7 cellular contexts compared by ENCODE assay signal in the genomic region with DNA sequence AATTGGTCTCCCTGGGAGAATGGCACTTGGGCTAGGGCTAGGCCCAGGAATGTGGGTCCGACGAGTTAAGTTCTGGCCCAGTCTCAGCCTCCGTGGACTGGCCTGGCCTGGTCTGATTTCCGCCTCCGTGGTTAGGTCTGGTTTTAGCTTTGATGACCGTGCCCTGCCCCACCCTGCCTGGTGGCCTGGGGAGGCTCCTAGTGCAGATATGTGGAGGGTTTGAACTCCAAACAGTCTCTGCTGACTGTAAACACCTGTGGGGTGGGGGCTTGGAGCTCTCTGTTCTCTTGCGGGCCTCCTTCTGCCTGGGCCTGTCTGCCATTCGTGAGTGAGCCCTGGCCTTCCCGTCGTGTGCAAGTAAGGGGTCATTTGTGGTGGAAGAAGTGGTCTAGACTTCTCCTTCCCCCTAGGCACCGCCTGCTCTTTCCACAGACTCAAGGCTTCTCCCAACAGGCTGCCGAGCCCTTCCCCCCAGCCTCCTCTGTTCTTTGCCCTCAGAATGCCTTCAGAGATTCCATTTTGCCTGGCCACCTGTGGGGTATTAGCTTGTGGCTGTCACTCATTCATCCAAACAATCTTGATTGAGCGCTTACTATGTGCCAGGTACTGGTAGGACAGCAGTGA. TPM values are rescaled to one million over a fixed set of nuclear protein-coding genes. Genes with fewer than 3 reads are reported as not detected.
DNase-seq lines count a peak whose midpoint lies in the region; ATAC-seq and TF ChIP-seq lines count a peak whose summit lies in the region.
"Had no signal": no experiment of that assay in that cellular context is flagged by ENCODE, and none has a peak within 500 bp of the region (broad histone marks: within the 10 kb centered on the region; RNA-seq: fewer than 3 reads in every experiment).

No MANE protein-coding gene starts in this region.

- no peak overlapping the region for H2BK15ac ChIP-seq in mesenchymal stem cell (ENCODE audit: low read depth, poor library complexity, severe bottlenecking)

- H3K4me1 ChIP-seq in DND-41 (ENCODE audit: insufficient read depth, low read length), result peaks cover 63% of the 10 kb centered on the region
- H3K4me1 ChIP-seq in mesenchymal stem cell (ENCODE audit: control insufficient read depth, insufficient read depth, low read depth, low read length), result peaks cover 73% of the 10 kb centered on the region

- H3K18ac ChIP-seq in mesenchymal stem cell (ENCODE audit: low read depth in 1 of 2, low read length in 2 of 2), result no peak overlapping the region

- H3K4me1 Mint-ChIP-seq in activated T-helper 17 cell treated with anti-CD3 and anti-CD28 coated beads, Interleukin-2, amount 50 U/mL, for 72 hours, result peaks cover 31% of the 10 kb centered on the region

- ATAC-seq in DND-41 (ENCODE audit: insufficient read depth, low read depth), result no peak
- no peak for ATAC-seq in activated T-helper 17 cell treated with anti-CD3 and anti-CD28 coated beads, Interleukin-2, amount 50 U/mL, for 72 hours (replicated peaks)

- no peak overlapping the region for H4K91ac ChIP-seq in mesenchymal stem cell (ENCODE audit: low read length)

- H2BK5ac ChIP-seq in mesenchymal stem cell (ENCODE audit: low read depth, low read length, poor library complexity, severe bottlenecking), result no peak overlapping the region

- no peak overlapping the region for H2AK5ac ChIP-seq in mesenchymal stem cell (ENCODE audit: low read length, severe bottlenecking)

- peaks cover 60% of the 10 kb centered on the region for H3K79me2 ChIP-seq in DND-41 (ENCODE audit: insufficient read depth, low read length)

- H3K27ac ChIP-seq in DND-41 (ENCODE audit: low read length) (peak overlapping the region; percentile 89), mesenchymal stem cell (ENCODE audit: low read length, poor library complexity, severe bottlenecking) (peak overlapping the region; percentile 29)

- no peak overlapping the region for H3K14ac ChIP-seq in mesenchymal stem cell (ENCODE audit: low read length in 2 of 2)

- peak overlapping the region; percentile 92 for H3K27ac Mint-ChIP-seq in activated T-helper 17 cell treated with anti-CD3 and anti-CD28 coated beads, Interleukin-2, amount 50 U/mL, for 72 hours

- H3K4me2 ChIP-seq in DND-41 (ENCODE audit: insufficient read depth, low read length) (peak overlapping the region; percentile 80), mesenchymal stem cell (ENCODE audit: low read length, poor library complexity, severe bottlenecking) (peak overlapping the region; percentile 68)

- H2BK120ac ChIP-seq in mesenchymal stem cell (ENCODE audit: low read depth, low read length), result no peak overlapping the region

- H3K27me3 ChIP-seq in DND-41 (ENCODE audit: insufficient read depth, low read length, poor library complexity) (no peaks in the 10 kb centered on the region), mesenchymal stem cell (ENCODE audit: control insufficient read depth in 1 of 2, insufficient read depth in 1 of 2, low read length in 2 of 2) (no peaks in the 10 kb centered on the region)

- peak overlapping the region; percentile 82 for H3K4me3 Mint-ChIP-seq in activated T-helper 17 cell treated with anti-CD3 and anti-CD28 coated beads, Interleukin-2, amount 50 U/mL, for 72 hours

- H3K36me3 ChIP-seq in DND-41 (ENCODE audit: insufficient read depth, low read length) (peaks cover 24% of the 10 kb centered on the region), mesenchymal stem cell (ENCODE audit: control insufficient read depth in 1 of 2, insufficient read depth in 2 of 2, low read depth in 1 of 2, low read length in 2 of 2) (peaks cover 12 to 41% of the 10 kb centered on the region in 2 experiments)

- peaks cover 2% of the 10 kb centered on the region for H3K79me1 ChIP-seq in mesenchymal stem cell (replicated peaks; ENCODE audit: low read length, poor library complexity, severe bottlenecking)

- H4K20me1 ChIP-seq in DND-41 (ENCODE audit: insufficient read depth, low read length), result peaks cover 53% of the 10 kb centered on the region

- H4K8ac ChIP-seq in mesenchymal stem cell (ENCODE audit: low read length), result no peak overlapping the region

- H3K9ac ChIP-seq in DND-41 (ENCODE audit: low read depth, low read length) (peak overlapping the region; percentile 95), mesenchymal stem cell (ENCODE audit: low read length) (peak overlapping the region; percentile 96)

- no peak for DNase-seq in DND-41
- DNase-seq in mesenchymal stem cell, result peak; percentile 38
- no peak for DNase-seq in pons (ENCODE audit: low spot score)
- DNase-seq in G401 (ENCODE audit: low spot score), result no peak
- no peak for DNase-seq in NCI-H69 (lab: John Stamatoyannopoulos, UW)

- TF ChIP-seq CTCF in DND-41 (IDR thresholded peaks at IDR 0.05; ENCODE audit: borderline replicate concordance, extremely low read depth, low read length, poor library complexity, severe bottlenecking), result no peak

- no peak overlapping the region for H2BK12ac ChIP-seq in mesenchymal stem cell (ENCODE audit: low read length in 2 of 2)

- H3K4me3 ChIP-seq in DND-41 (ENCODE audit: low read depth in 1 of 2, low read length in 2 of 2), result peak overlapping the region; percentile 67 to 92; a peak in 3 of 4 replicates
- peak overlapping the region; percentile 95 to 96 for H3K4me3 ChIP-seq in mesenchymal stem cell (ENCODE audit: insufficient read depth in 1 of 2, low read depth in 1 of 2, low read length in 2 of 2)

- H3K23ac ChIP-seq in mesenchymal stem cell (ENCODE audit: low read length in 2 of 2), result no peak overlapping the region

- no peaks in the 10 kb centered on the region for H3K9me3 Mint-ChIP-seq in activated T-helper 17 cell treated with anti-CD3 and anti-CD28 coated beads, Interleukin-2, amount 50 U/mL, for 72 hours

- WGBS in mesenchymal stem cell, result 65% methylated on average over 11 of the region's 13 CpGs

- in situ Hi-C loops in G401 (cut with HindIII; ENCODE audit: low sequenced_read_pairs), result loop anchor here (25.0 kb wide), 1 partner anchor 353 kb away; a partner anchor contains a TSS

- H3K36me3 Mint-ChIP-seq in activated T-helper 17 cell treated with anti-CD3 and anti-CD28 coated beads, Interleukin-2, amount 50 U/mL, for 72 hours (ENCODE audit: low read depth), result peaks cover 50% of the 10 kb centered on the region

- H3K4ac ChIP-seq in mesenchymal stem cell (ENCODE audit: low read depth in 1 of 2, low read length in 2 of 2), result no peak overlapping the region

- H3K27me3 Mint-ChIP-seq in activated T-helper 17 cell treated with anti-CD3 and anti-CD28 coated beads, Interleukin-2, amount 50 U/mL, for 72 hours, result no peaks in the 10 kb centered on the region

- H3K9me3 ChIP-seq in DND-41 (ENCODE audit: insufficient read depth, low read length, severe bottlenecking) (no peaks in the 10 kb centered on the region), mesenchymal stem cell (ENCODE audit: control insufficient read depth, low read length) (no peaks in the 10 kb centered on the region)

- H2AFZ ChIP-seq in DND-41 (ENCODE audit: low read depth, low read length) (no peak overlapping the region), mesenchymal stem cell (ENCODE audit: low read depth, low read length) (no peak overlapping the region)

RNA-seq across cellular contexts. Expression of a gene that starts 1.5 kb away (rescaled TPM):
- 100 to 1,000 TPM in 1 of 2 donors, 10 to 100 TPM in 1; 98.5 to 128 TPM for total RNA-seq in activated T-helper 17 cell treated with anti-CD3 and anti-CD28 coated beads, Interleukin-2, amount 50 U/mL, for 72 hours
- polyA plus RNA-seq in mesenchymal stem cell (2013, experiment 1 of 2), result 498 TPM
- polyA plus RNA-seq in mesenchymal stem cell (2013, experiment 2 of 2), result 484 TPM
- 17.4 and 41.8 TPM in 2 replicates for total RNA-seq in G401 (2014; rRNA removed; shearing (Covaris generic))

RNA-seq across cellular contexts. Expression of a gene that starts 4.9 kb away (rescaled TPM):
- total RNA-seq in activated T-helper 17 cell treated with anti-CD3 and anti-CD28 coated beads, Interleukin-2, amount 50 U/mL, for 72 hours, result 10 to 100 TPM; 39.6 to 54.5 TPM
- 24.6 TPM for polyA plus RNA-seq in mesenchymal stem cell (2013, experiment 1 of 2)
- polyA plus RNA-seq in mesenchymal stem cell (2013, experiment 2 of 2), result 20.6 TPM
- 75.0 and 86.2 TPM in 2 replicates for total RNA-seq in G401 (2014; rRNA removed; shearing (Covaris generic))

RNA-seq across cellular contexts. Expression of a gene that starts 15.9 kb away (rescaled TPM):
- not detected for total RNA-seq in activated T-helper 17 cell treated with anti-CD3 and anti-CD28 coated beads, Interleukin-2, amount 50 U/mL, for 72 hours
- not detected for polyA plus RNA-seq in mesenchymal stem cell (2013, experiment 1 of 2)
- polyA plus RNA-seq in mesenchymal stem cell (2013, experiment 2 of 2), result not detected
- total RNA-seq in G401 (2014; rRNA removed; shearing (Covaris generic)), result 1.4 TPM in 1 of 2 replicates, not detected in the other
- total RNA-seq: M059J had no signal

RNA-seq across cellular contexts. Expression of a gene that starts 22.5 kb away (rescaled TPM):
- total RNA-seq in activated T-helper 17 cell treated with anti-CD3 and anti-CD28 coated beads, Interleukin-2, amount 50 U/mL, for 72 hours, result 10 to 100 TPM; 52.1 to 67.7 TPM
- polyA plus RNA-seq in mesenchymal stem cell (2013, experiment 1 of 2), result 16.0 TPM
- 15.7 TPM for polyA plus RNA-seq in mesenchymal stem cell (2013, experiment 2 of 2)
- 8.4 and 14.7 TPM in 2 replicates for total RNA-seq in G401 (2014; rRNA removed; shearing (Covaris generic))

RNA-seq across cellular contexts. Expression of a gene that starts 40.4 kb away (rescaled TPM):
- 10 to 100 TPM; 10.8 to 16.1 TPM for total RNA-seq in activated T-helper 17 cell treated with anti-CD3 and anti-CD28 coated beads, Interleukin-2, amount 50 U/mL, for 72 hours
- polyA plus RNA-seq in mesenchymal stem cell (2013, experiment 1 of 2), result 4.9 TPM
- 4.1 TPM for polyA plus RNA-seq in mesenchymal stem cell (2013, experiment 2 of 2)
- total RNA-seq in G401 (2014; rRNA removed; shearing (Covaris generic)), result 9.4 and 13.0 TPM in 2 replicates
